Comparison of ENCODE assay signal across 9 cellular contexts in genomic region chr2:233223059-233223894, GRCh38. TPM values are rescaled to one million over a fixed set of nuclear protein-coding genes. Genes with fewer than 3 reads are reported as not detected.
DNase-seq lines count a peak whose midpoint lies in the region; ATAC-seq and TF ChIP-seq lines count a peak whose summit lies in the region.
"Had no signal": no experiment of that assay in that cellular context is flagged by ENCODE, and none has a peak within 500 bp of the region (broad histone marks: within the 10 kb centered on the region; RNA-seq: fewer than 3 reads in every experiment).

No MANE protein-coding gene starts in this region.

- H3K9me3 ChIP-seq in Karpas-422 (ENCODE audit: low read length) (no peaks in the 10 kb centered on the region), hepatocyte (ENCODE audit: low read depth) (no peaks in the 10 kb centered on the region)

- H3K4me3 ChIP-seq in Karpas-422 (ENCODE audit: low read length) = no peak overlapping the region
- H3K4me3 ChIP-seq in hepatocyte = no peak overlapping the region

- H3K27me3 ChIP-seq in Karpas-422 (ENCODE audit: low read length) = no peaks in the 10 kb centered on the region
- H3K27me3 ChIP-seq in hepatocyte = no peaks in the 10 kb centered on the region

- peak; percentile 78 for ATAC-seq in HG02870 (IDR thresholded peaks at IDR 0.05; ENCODE audit: unreplicated experiment)

- no peak overlapping the region for H3K4me2 ChIP-seq in Karpas-422 (ENCODE audit: low read depth, low read length, poor library complexity, severe bottlenecking)
- H3K4me2 ChIP-seq in hepatocyte = no peak overlapping the region

- H2AFZ ChIP-seq in Karpas-422 (ENCODE audit: low read length) = no peak overlapping the region
- H2AFZ ChIP-seq in hepatocyte = no peak overlapping the region

- no peaks in the 10 kb centered on the region for H3K79me2 ChIP-seq in Karpas-422 (ENCODE audit: low read length)
- no peaks in the 10 kb centered on the region for H3K79me2 ChIP-seq in hepatocyte

- no peak overlapping the region for H3K27ac ChIP-seq in Karpas-422 (ENCODE audit: low read length)
- H3K27ac ChIP-seq in hepatocyte = no peak overlapping the region

- no peaks in the 10 kb centered on the region for H4K20me1 ChIP-seq in Karpas-422 (ENCODE audit: insufficient read depth, low read depth, low read length)
- H4K20me1 ChIP-seq in hepatocyte (ENCODE audit: insufficient read depth, poor library complexity, severe bottlenecking) = no peaks in the 10 kb centered on the region

- H3K36me3 ChIP-seq in Karpas-422 (ENCODE audit: insufficient read depth, low read length) = no peaks in the 10 kb centered on the region
- H3K36me3 ChIP-seq in hepatocyte (replicated peaks; ENCODE audit: insufficient read depth, low read depth) = no peaks in the 10 kb centered on the region

- H3K9me2 ChIP-seq in Karpas-422 (replicated peaks; ENCODE audit: insufficient read depth, low read length) = no peaks in the 10 kb centered on the region
- no peaks in the 10 kb centered on the region for H3K9me2 ChIP-seq in hepatocyte (replicated peaks; ENCODE audit: insufficient read depth)

- H3K9ac ChIP-seq in Karpas-422 (ENCODE audit: low read length) = no peak overlapping the region

- 93% methylated on average over 14 of the region's 14 CpGs for WGBS in hepatocyte (ENCODE audit: low lambda C conversion rate, missing lambda C conversion rate)

- H3K4me1 ChIP-seq in Karpas-422 (ENCODE audit: low read length) (peaks cover 31% of the 10 kb centered on the region), hepatocyte (ENCODE audit: insufficient read depth) (no peaks in the 10 kb centered on the region)

- DNase-seq in GM19240 (ENCODE audit: insufficient read length, low spot score) = peak; percentile 66
- peak; percentile 71 for DNase-seq in Karpas-422
- DNase-seq in retina = no peak
- DNase-seq in central memory CD4-positive, alpha-beta T cell = no peak
- DNase-seq in hepatocyte (ENCODE audit: low spot score) = no peak
- DNase-seq in activated CD4-positive, alpha-beta T cell treated with anti-CD3 and anti-CD28 coated beads for 48 hours = no peak
- DNase-seq: activated CD8-positive, alpha-beta memory T cell treated with anti-CD3 and anti-CD28 coated beads, Interleukin-2, amount 50 U/mL, for 48 hours; NCI-H1436 treated with DMSO at 0.1 percent for 48 hours had no signal

- TF ChIP-seq CTCF in hepatocyte (IDR thresholded peaks at IDR 0.05; ENCODE audit: poor library complexity) = no peak

RNA-seq across cellular contexts. Expression of gene ATG16L1, which starts 28.2 kb away (rescaled TPM):
- 18.2 and 20.2 TPM in 2 replicates for total RNA-seq in Karpas-422 (2014; rRNA removed; shearing (Covaris generic); ENCODE audit: low replicate concordance)
- total RNA-seq in hepatocyte = 21.9 and 28.2 TPM in 2 replicates
- polyA plus RNA-seq in hepatocyte = 15.7 and 16.6 TPM in 2 replicates

Comparison
In these comparisons a context has a peak if more than half of its experiments do, and no peak if none do; other contexts are left out.
1. DNase-seq: peak in GM19240 (single experiment) and Karpas-422 (single experiment); none in retina (single experiment), central memory CD4-positive, alpha-beta T cell (single experiment), hepatocyte (single experiment) and activated CD4-positive, alpha-beta T cell treated with anti-CD3 and anti-CD28 coated beads for 48 hours (single experiment).